Comparison of ENCODE assay signal across 31 cellular contexts in the genomic region with DNA sequence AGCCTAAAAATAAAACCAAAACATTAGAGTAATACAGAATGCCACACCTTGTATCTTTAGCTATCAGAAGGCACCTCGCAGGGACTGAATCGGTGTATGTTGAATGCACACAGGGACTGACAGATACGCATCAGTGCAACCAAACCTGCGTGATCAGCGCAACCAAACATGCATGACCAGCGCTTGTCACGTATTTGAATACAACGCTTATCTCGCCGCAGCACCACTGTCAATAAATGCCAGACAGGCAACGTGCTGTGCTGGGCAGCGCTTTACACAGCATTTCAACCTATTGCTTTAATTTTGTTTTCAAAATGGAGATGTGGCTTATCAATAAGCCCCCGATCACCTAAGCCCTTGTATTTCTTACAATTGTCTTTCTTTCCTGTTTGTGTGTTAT.
"Had no signal": no experiment of that assay in that cellular context is flagged by ENCODE, and none has a peak within 500 bp of the region (broad histone marks: within the 10 kb centered on the region; RNA-seq: fewer than 3 reads in every experiment).

No MANE protein-coding gene starts in this region.

- H3K4me3 Mint-ChIP-seq: activated naive CD8-positive, alpha-beta T cell treated with anti-CD3 and anti-CD28 coated beads, Interleukin-2, amount 10 ng/mL, durations not matched to agents 7 days and 5 days; activated T-cell treated with anti-CD3 and anti-CD28 coated beads, Interleukin-2, amount 50 U/mL, for 24 hours; central memory CD8-positive, alpha-beta T cell; immature natural killer cell; nephron progenitor cell; stimulated activated memory B cell treated with anti-CD40 and anti-IgM and Interleukin-4, amounts not matched to agents 10 μg/mL and 1 μg/mL and 100 μg/mL, for 72 hours had no signal

- H3K4me1 Mint-ChIP-seq: activated naive CD8-positive, alpha-beta T cell treated with anti-CD3 and anti-CD28 coated beads, Interleukin-2, amount 10 ng/mL, durations not matched to agents 7 days and 5 days; central memory CD8-positive, alpha-beta T cell; stimulated activated memory B cell treated with anti-CD40 and anti-IgM and Interleukin-4, amounts not matched to agents 10 μg/mL and 1 μg/mL and 100 μg/mL, for 72 hours had no signal

- ATAC-seq: esophagus mucosa; left lobe of liver; lower lobe of right lung; mucosa of descending colon; stimulated activated memory B cell treated with anti-CD40 and anti-IgM and Interleukin-4, amounts not matched to agents 10 μg/mL and 1 μg/mL and 100 μg/mL, for 72 hours had no signal

- H3K4me1 ChIP-seq: breast epithelium, lower lobe of right lung, transverse colon, uterus had no signal

- FAIRE-seq: colon, endothelial cell of umbilical vein, TTC549 had no signal

- H3K27me3 ChIP-seq: breast epithelium, hepatocyte, right lobe of liver, transverse colon, uterus had no signal

- H3K27me3 Mint-ChIP-seq: activated naive CD8-positive, alpha-beta T cell treated with anti-CD3 and anti-CD28 coated beads, Interleukin-2, amount 10 ng/mL, durations not matched to agents 7 days and 5 days; activated T-cell treated with anti-CD3 and anti-CD28 coated beads, Interleukin-2, amount 50 U/mL, for 24 hours; central memory CD8-positive, alpha-beta T cell; stimulated activated memory B cell treated with anti-CD40 and anti-IgM and Interleukin-4, amounts not matched to agents 10 μg/mL and 1 μg/mL and 100 μg/mL, for 72 hours had no signal

- H3K9me3 ChIP-seq: breast epithelium, lower lobe of right lung, mucosa of descending colon, right lobe of liver, transverse colon, uterus had no signal

- H3K36me3 ChIP-seq: uterus, WERI-Rb-1 had no signal

- H3K27ac Mint-ChIP-seq: activated naive CD8-positive, alpha-beta T cell treated with anti-CD3 and anti-CD28 coated beads, Interleukin-2, amount 10 ng/mL, durations not matched to agents 7 days and 5 days; activated T-cell treated with anti-CD3 and anti-CD28 coated beads, Interleukin-2, amount 50 U/mL, for 24 hours; activated T-helper 2 cell treated with anti-CD3 and anti-CD28 coated beads, Interferon-gamma antibody, Interleukin-2, Interleukin-4, amounts not matched to agents 10 μg/mL and 5 μg/mL and 100 μg/mL, durations not matched to agents 14 hours and 24 hours and 36 hours; nephron progenitor cell had no signal

- H3K4me3 ChIP-seq: breast epithelium, hepatocyte, lower lobe of right lung, mucosa of descending colon, right lobe of liver, skin epidermis, transverse colon, uterus had no signal

- H3K27ac ChIP-seq: breast epithelium, hepatocyte, lower lobe of right lung, right lobe of liver, skin epidermis, transverse colon, uterus, WERI-Rb-1 had no signal

- DNase-seq: activated CD4-positive, alpha-beta T cell treated with anti-CD3 and anti-CD28 coated beads, Interleukin-2, amount 50 U/mL, for 1 hour; activated CD4-positive, CD25-positive, alpha-beta regulatory T cell treated with anti-CD3 and anti-CD28 coated beads, Interleukin-2, amount 50 U/mL, for 72 hours; activated CD8-positive, alpha-beta memory T cell treated with anti-CD3 and anti-CD28 coated beads for 24 hours; activated CD8-positive, alpha-beta memory T cell treated with anti-CD3 and anti-CD28 coated beads, Interleukin-2, amount 50 U/mL, for 4 hours; activated naive CD4-positive, alpha-beta T cell; activated naive CD8-positive, alpha-beta T cell treated with anti-CD3 and anti-CD28 coated beads, Interleukin-2, amount 10 ng/mL, durations not matched to agents 7 days and 5 days; activated T-cell treated with anti-CD3 and anti-CD28 coated beads, Interleukin-2, amount 50 U/mL, for 24 hours; amniotic stem cell; effector memory CD4-positive, alpha-beta T cell; foreskin melanocyte; immature natural killer cell; lower lobe of right lung; mesendoderm; mucosa of descending colon; nephron progenitor cell; right lobe of liver; stimulated activated CD4-positive, alpha-beta T cell treated with anti-CD3 and anti-CD28 coated beads, Interleukin-2, amount 100 ng/mL, for 24 hours; transverse colon; uterus; WERI-Rb-1 had no signal

- H3K4me2 ChIP-seq: hepatocyte had no signal

- H2AFZ ChIP-seq: hepatocyte had no signal

- H3K9me3 Mint-ChIP-seq: activated naive CD8-positive, alpha-beta T cell treated with anti-CD3 and anti-CD28 coated beads, Interleukin-2, amount 10 ng/mL, durations not matched to agents 7 days and 5 days; activated T-cell treated with anti-CD3 and anti-CD28 coated beads, Interleukin-2, amount 50 U/mL, for 24 hours; activated T-helper 2 cell treated with anti-CD3 and anti-CD28 coated beads, Interferon-gamma antibody, Interleukin-2, Interleukin-4, amounts not matched to agents 10 μg/mL and 5 μg/mL and 100 μg/mL, durations not matched to agents 14 hours and 24 hours and 36 hours; central memory CD8-positive, alpha-beta T cell; immature natural killer cell; nephron progenitor cell; stimulated activated memory B cell treated with anti-CD40 and anti-IgM and Interleukin-4, amounts not matched to agents 10 μg/mL and 1 μg/mL and 100 μg/mL, for 72 hours had no signal

- H3K79me2 ChIP-seq: hepatocyte had no signal
